Comparison of ENCODE assay signal across 2 cellular contexts in genomic region chr3:69033470-69033869, GRCh38.
TF ChIP-seq lines count a peak whose summit lies in the region.

No MANE protein-coding gene starts in this region.

TF ChIP-seq in IMR-90, 13 proteins besides CTCF, POLR2A, EP300 and RAD21:
- TF ChIP-seq USF2 (IDR thresholded peaks at IDR 0.05; ENCODE audit: low read depth, low read length) = no peak
- TF ChIP-seq MAZ (IDR thresholded peaks at IDR 0.05; ENCODE audit: borderline replicate concordance, low read depth, low read length) = no peak
- TF ChIP-seq CEBPB (IDR thresholded peaks at IDR 0.05; ENCODE audit: low read depth, low read length) = no peak
- no peak for TF ChIP-seq BHLHE40 (IDR thresholded peaks at IDR 0.05; ENCODE audit: low read depth, low read length)
- no peak for TF ChIP-seq NFE2L2 (IDR thresholded peaks at IDR 0.05; ENCODE audit: low read depth, low read length)
- no peak for TF ChIP-seq FOS (IDR thresholded peaks at IDR 0.05; ENCODE audit: low read depth, low read length)

TF ChIP-seq in HEK293T, 16 proteins besides CTCF, POLR2A, EP300 and RAD21:
- TF ChIP-seq FOXA1 (IDR thresholded peaks at IDR 0.05) (no peak), NFRKB (IDR thresholded peaks at IDR 0.05) (no peak), SP1 (IDR thresholded peaks at IDR 0.05) (no peak), BHLHE40 (IDR thresholded peaks at IDR 0.05; ENCODE audit: borderline replicate concordance) (no peak), L3MBTL2 (conservative IDR thresholded peaks at IDR 0.05) (no peak), FOXK2 (IDR thresholded peaks at IDR 0.05) (no peak), LEF1 (IDR thresholded peaks at IDR 0.05; ENCODE audit: borderline replicate concordance) (no peak), TARDBP (IDR thresholded peaks at IDR 0.05) (no peak), CTBP1 (IDR thresholded peaks at IDR 0.05; ENCODE audit: borderline replicate concordance) (no peak), ARNT (IDR thresholded peaks at IDR 0.05) (no peak), FOXM1 (IDR thresholded peaks at IDR 0.05; ENCODE audit: borderline replicate concordance) (no peak), HDGF (IDR thresholded peaks at IDR 0.05; ENCODE audit: borderline replicate concordance) (no peak), ZNF384 (IDR thresholded peaks at IDR 0.05) (no peak), PKNOX1 (IDR thresholded peaks at IDR 0.05) (no peak), SUZ12 (IDR thresholded peaks at IDR 0.05) (no peak), ELF4 (IDR thresholded peaks at IDR 0.05) (no peak)
